ENCODE assay signal across 1 cellular context in genomic region chr12:124733086-124733485, GRCh38.
TF ChIP-seq lines count a peak whose summit lies in the region.

No MANE protein-coding gene starts in this region.

TF ChIP-seq in SK-N-SH, 30 proteins besides CTCF, POLR2A, EP300 and RAD21 (continued from another document):
- no peak for TF ChIP-seq MEF2A (IDR thresholded peaks at IDR 0.05; ENCODE audit: borderline replicate concordance, low read depth)
- no peak for TF ChIP-seq SIN3A (IDR thresholded peaks at IDR 0.05; ENCODE audit: borderline replicate concordance, low read depth, low read length)
- TF ChIP-seq NRF1 (IDR thresholded peaks at IDR 0.05; ENCODE audit: low read depth, low read length), result no peak
- no peak for TF ChIP-seq GABPA (IDR thresholded peaks at IDR 0.05; ENCODE audit: low read depth)
- no peak for TF ChIP-seq TEAD4 (IDR thresholded peaks at IDR 0.05; ENCODE audit: borderline replicate concordance, insufficient read depth)
- TF ChIP-seq RXRA (IDR thresholded peaks at IDR 0.05; ENCODE audit: borderline replicate concordance, low read depth), result no peak
- TF ChIP-seq, protein P1, sequence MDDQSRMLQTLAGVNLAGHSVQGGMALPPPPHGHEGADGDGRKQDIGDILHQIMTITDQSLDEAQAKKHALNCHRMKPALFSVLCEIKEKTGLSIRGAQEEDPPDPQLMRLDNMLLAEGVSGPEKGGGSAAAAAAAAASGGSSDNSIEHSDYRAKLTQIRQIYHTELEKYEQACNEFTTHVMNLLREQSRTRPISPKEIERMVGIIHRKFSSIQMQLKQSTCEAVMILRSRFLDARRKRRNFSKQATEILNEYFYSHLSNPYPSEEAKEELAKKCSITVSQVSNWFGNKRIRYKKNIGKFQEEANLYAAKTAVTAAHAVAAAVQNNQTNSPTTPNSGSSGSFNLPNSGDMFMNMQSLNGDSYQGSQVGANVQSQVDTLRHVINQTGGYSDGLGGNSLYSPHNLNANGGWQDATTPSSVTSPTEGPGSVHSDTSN (IDR thresholded peaks at IDR 0.05), result no peak
- TF ChIP-seq EZH2phosphoT487 (IDR thresholded peaks at IDR 0.05; ENCODE audit: borderline replicate concordance, low read depth), result no peak
- TF ChIP-seq FOSL2 (IDR thresholded peaks at IDR 0.05; ENCODE audit: borderline replicate concordance, low read depth), result no peak
- TF ChIP-seq USF1 (IDR thresholded peaks at IDR 0.05; ENCODE audit: borderline replicate concordance, low read depth), result no peak
- no peak for TF ChIP-seq NFIC (IDR thresholded peaks at IDR 0.05; ENCODE audit: borderline replicate concordance)
- no peak for TF ChIP-seq POLR2AphosphoS5 (IDR thresholded peaks at IDR 0.05; ENCODE audit: low read depth, low read length)
- TF ChIP-seq MAX (IDR thresholded peaks at IDR 0.05; ENCODE audit: low read depth), result no peak
- no peak for TF ChIP-seq CHD2 (IDR thresholded peaks at IDR 0.05; ENCODE audit: low read length, partially characterized antibody)
